In the genomic region with DNA sequence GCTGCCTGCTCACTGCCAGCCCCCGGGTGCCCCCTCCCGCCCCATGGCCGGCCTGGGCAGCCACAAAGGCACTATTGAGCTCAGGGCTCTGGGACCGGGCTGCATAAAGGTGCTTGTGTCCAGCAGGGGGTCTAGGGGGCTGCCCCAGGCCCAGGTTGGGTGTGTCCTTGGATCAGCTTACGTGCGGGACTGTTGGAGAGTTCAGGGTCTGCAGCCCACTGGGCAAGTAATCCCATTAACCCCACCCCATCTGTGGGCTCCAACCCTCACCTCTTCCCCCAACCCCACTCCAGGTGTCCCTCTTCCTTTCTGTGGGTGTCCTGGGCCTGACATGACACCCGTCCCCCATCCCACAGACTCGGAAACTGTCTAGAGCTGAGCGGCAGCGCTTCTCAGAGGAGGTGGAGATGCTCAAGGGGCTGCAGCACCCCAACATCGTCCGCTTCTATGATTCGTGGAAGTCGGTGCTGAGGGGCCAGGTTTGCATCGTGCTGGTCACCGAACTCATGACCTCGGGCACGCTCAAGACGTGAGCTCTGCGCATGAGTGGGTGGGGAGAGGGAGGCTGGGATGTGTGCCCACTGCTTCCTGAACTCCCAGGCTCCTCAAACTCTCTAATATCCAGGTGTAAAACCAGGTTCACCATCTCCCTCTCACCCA, we compare ENCODE assay signal across 19 cellular contexts. TPM values are rescaled to one million over a fixed set of nuclear protein-coding genes. Genes with fewer than 3 reads are reported as not detected.
DNase-seq lines count a peak whose midpoint lies in the region; ATAC-seq and TF ChIP-seq lines count a peak whose summit lies in the region.
"Had no signal": no experiment of that assay in that cellular context is flagged by ENCODE, and none has a peak within 500 bp of the region (broad histone marks: within the 10 kb centered on the region; RNA-seq: fewer than 3 reads in every experiment).

No MANE protein-coding gene starts in this region.

- H3K4me3 ChIP-seq in BJ (ENCODE audit: low read depth, low read length) (peak overlapping the region; percentile 71), RWPE2 (ENCODE audit: severe bottlenecking) (no peak overlapping the region), esophagus squamous epithelium (peak overlapping the region; percentile 0 to 53 (median 24)), prostate gland (peak overlapping the region; percentile 48 to 52)
- H3K4me3 ChIP-seq: BLaER1 treated with 17β-estradiol and CSF1 and Interleukin-3, amounts not matched to agents 10 nM and 100 nM had no signal

- H3K4me1 ChIP-seq in RWPE2 (ENCODE audit: insufficient read depth, poor library complexity, severe bottlenecking), result peaks cover 14% of the 10 kb centered on the region
- H3K4me1 ChIP-seq in esophagus squamous epithelium, result peaks cover 8 to 79% (median 13%) of the 10 kb centered on the region in 3 donors
- H3K4me1 ChIP-seq in prostate gland (replicated peaks), result no peaks in the 10 kb centered on the region

- no peaks in the 10 kb centered on the region for H3K9me3 ChIP-seq in RWPE2 (ENCODE audit: severe bottlenecking)
- no peaks in the 10 kb centered on the region for H3K9me3 ChIP-seq in esophagus squamous epithelium
- no peaks in the 10 kb centered on the region for H3K9me3 ChIP-seq in prostate gland

- peaks cover 11% of the 10 kb centered on the region for H3K36me3 ChIP-seq in BJ (ENCODE audit: control insufficient read depth, insufficient read depth, low read length)
- peaks cover 17% of the 10 kb centered on the region for H3K36me3 ChIP-seq in RWPE2 (ENCODE audit: low read depth)
- peaks cover 0 to 61% (median 18%) of the 10 kb centered on the region in 3 donors for H3K36me3 ChIP-seq in esophagus squamous epithelium
- no peaks in the 10 kb centered on the region for H3K36me3 ChIP-seq in prostate gland

- POLR2A ChIA-PET in BJ (lab: Charles Lee), result no interaction called here

- H3K27ac ChIP-seq in RWPE2 (ENCODE audit: poor library complexity, severe bottlenecking), result peak overlapping the region; percentile 84
- H3K27ac ChIP-seq in esophagus squamous epithelium, result no peak overlapping the region
- H3K27ac ChIP-seq in prostate gland, result peak overlapping the region; percentile 66 to 75
- H3K27ac ChIP-seq: BLaER1 treated with 17β-estradiol and CSF1 and Interleukin-3, amounts not matched to agents 10 nM and 100 nM had no signal

- 50% methylated on average over 9 of the region's 20 CpGs; no CpG with 5 or more reads in 1 of the 2 donors for WGBS in esophagus squamous epithelium, 2 donors
- 44% methylated on average over 20 of the region's 20 CpGs for WGBS in prostate gland

- H3K27me3 ChIP-seq in BJ (ENCODE audit: control insufficient read depth, insufficient read depth, low read length) (no peaks in the 10 kb centered on the region), RWPE2 (ENCODE audit: insufficient read depth, poor library complexity, severe bottlenecking) (no peaks in the 10 kb centered on the region), esophagus squamous epithelium (peaks cover 0 to 75% (median 19%) of the 10 kb centered on the region in 4 donors), prostate gland (replicated peaks; ENCODE audit: insufficient read depth) (no peaks in the 10 kb centered on the region)

- TF ChIP-seq CTCF in BJ (IDR thresholded peaks at IDR 0.05; ENCODE audit: insufficient read depth, low read depth, low read length) (no peak), RWPE2 (IDR thresholded peaks at IDR 0.05; ENCODE audit: poor library complexity, severe bottlenecking) (no peak), esophagus squamous epithelium (IDR thresholded peaks at IDR 0.05) (no peak), prostate gland (IDR thresholded peaks at IDR 0.05) (no peak)

- no peak for ATAC-seq in RWPE2 (ENCODE audit: low read depth)

- TF ChIP-seq POLR2A in esophagus squamous epithelium (IDR thresholded peaks at IDR 0.05), result no peak
- TF ChIP-seq POLR2A in prostate gland (IDR thresholded peaks at IDR 0.05), result no peak

- intact Hi-C loops in esophagus squamous epithelium (cut with DNase I), result no loop called here
- intact Hi-C loops in prostate gland (cut with DNase I), result no loop called here

- CTCF ChIA-PET in BJ (lab: Yijun Ruan, JAX), result interaction anchor here (2.1 kb wide), 1 partner anchor 20 kb away, joined by 8 read pairs; no protein-coding TSS in a partner anchor

- DNase-seq in BJ (ENCODE audit: low read depth) (no peak), RWPE2 (ENCODE audit: low spot score) (no peak), esophagus squamous epithelium (lab: John Stamatoyannopoulos, UW) (no peak), prostate gland (ENCODE audit: low spot score) (no peak), OCI-M1 (lab: John Stamatoyannopoulos, UW) (no peak), dedifferentiated amniotic fluid mesenchymal stem cell (ENCODE audit: extremely low spot score) (no peak), islet precursor cell (no peak), SW 1271 (lab: John Stamatoyannopoulos, UW) (no peak)
- DNase-seq: activated CD4-positive, alpha-beta T cell treated with anti-CD3 and anti-CD28 coated beads for 1 hour; activated CD8-positive, alpha-beta memory T cell treated with anti-CD3 and anti-CD28 coated beads, Interleukin-2, amount 50 U/mL, for 48 hours; activated naive CD4-positive, alpha-beta T cell treated with anti-CD3 and anti-CD28 coated beads, Interleukin-2, amount 10 ng/mL, durations not matched to agents 7 days and 5 days; glutamatergic neuron; NCI-H1417; Right ventricle myocardium superior had no signal

RNA-seq across cellular contexts. Expression of a gene that starts 2.1 kb away (rescaled TPM):
- 2.1 and 2.9 TPM in 2 replicates for polyA plus RNA-seq in BJ (2011; rRNA removed)
- polyA minus RNA-seq in BJ (2011; rRNA and poly(A)+ RNA removed), result 1.4 and 2.6 TPM in 2 replicates
- total RNA-seq in esophagus squamous epithelium (10 to 100 TPM in 1 of 4 donors, 1 to 10 TPM in 1, under 1 TPM in 2; 0.40 to 14.7 (median 3.9) TPM), prostate gland (10 to 100 TPM; 24.7 to 28.9 TPM)
- total RNA-seq: Right ventricle myocardium superior had no signal

RNA-seq across cellular contexts. Expression of a gene that starts 9.3 kb away (rescaled TPM):
- 143 and 181 TPM in 2 replicates for polyA plus RNA-seq in BJ (2011; rRNA removed)
- polyA minus RNA-seq in BJ (2011; rRNA and poly(A)+ RNA removed), result 34.9 and 63.7 TPM in 2 replicates
- total RNA-seq in esophagus squamous epithelium (10 to 100 TPM; 78.6 to 93.6 (median 83.0) TPM), prostate gland (10 to 100 TPM; 57.4 to 91.8 TPM)

RNA-seq across cellular contexts. Expression of a gene that starts 16.0 kb away (rescaled TPM):
- polyA plus RNA-seq in BJ (2011; rRNA removed), result 82.8 and 91.9 TPM in 2 replicates
- 28.9 and 32.5 TPM in 2 replicates for polyA minus RNA-seq in BJ (2011; rRNA and poly(A)+ RNA removed)
- total RNA-seq in esophagus squamous epithelium, result 100 to 1,000 TPM in 1 of 4 donors, 10 to 100 TPM in 3; 76.4 to 101 (median 94.8) TPM
- 100 to 1,000 TPM in 1 of 2 donors, 10 to 100 TPM in 1; 70.4 to 167 TPM for total RNA-seq in prostate gland

RNA-seq across cellular contexts. Expression of a gene that starts 16.1 kb away (rescaled TPM):
- 0.29 and 0.45 TPM in 2 replicates for polyA plus RNA-seq in BJ (2011; rRNA removed)
- polyA minus RNA-seq in BJ (2011; rRNA and poly(A)+ RNA removed), result not detected in 2 replicates
- total RNA-seq in esophagus squamous epithelium (not detected), prostate gland (1 to 10 TPM; 1.4 to 7.7 TPM)
- total RNA-seq: bronchial epithelial cell; endodermal cell; pulmonary artery endothelial cell; Right ventricle myocardium superior; T-helper 2 cell treated with Interferon-gamma antibody and Interleukin-4, amounts not matched to agents 100 ng/mL and 5 ng/mL, for 36 hours had no signal

RNA-seq across cellular contexts. Expression of a gene that starts 21.5 kb away (rescaled TPM):
- polyA plus RNA-seq in BJ (2011; rRNA removed), result 1.7 and 2.8 TPM in 2 replicates
- polyA minus RNA-seq in BJ (2011; rRNA and poly(A)+ RNA removed), result 0.72 and 2.7 TPM in 2 replicates
- total RNA-seq in esophagus squamous epithelium (10 to 100 TPM in 2 of 4 donors, 1 to 10 TPM in 1, not detected in 1; 4.7 to 23.3 (median 11.8) TPM), prostate gland (10 to 100 TPM; 16.3 TPM)
- total RNA-seq: bronchial epithelial cell; T-helper 2 cell treated with Interferon-gamma antibody and Interleukin-4, amounts not matched to agents 100 ng/mL and 5 ng/mL, for 36 hours had no signal

Comparison
In these comparisons a context has a peak if more than half of its experiments do, and no peak if none do; other contexts are left out.
1. H3K27ac ChIP-seq: peak in RWPE2 (single experiment) and prostate gland (2 of 2); none in esophagus squamous epithelium (0 of 4).